In the genomic region with DNA sequence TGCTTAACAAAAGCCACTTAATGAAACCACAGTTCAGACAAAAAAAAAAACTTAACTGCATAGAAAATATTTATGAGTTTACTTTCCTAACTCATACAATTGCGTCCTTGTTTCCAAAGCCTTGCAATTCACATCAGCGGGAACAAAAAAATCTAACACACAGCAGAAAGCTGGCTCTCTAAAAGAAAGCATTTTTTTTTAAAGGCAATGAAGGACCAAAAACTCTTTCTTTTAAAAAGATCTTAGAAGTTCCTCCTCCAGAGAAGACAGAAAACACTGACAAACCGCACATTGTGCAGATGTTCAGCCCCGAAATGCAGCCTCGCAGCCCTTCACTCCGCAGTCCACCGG, we compare ENCODE assay signal across 1 cellular context.
TF ChIP-seq lines count a peak whose summit lies in the region.

No MANE protein-coding gene starts in this region.

TF ChIP-seq in SK-N-SH, 30 proteins besides CTCF, POLR2A, EP300 and RAD21 (continued from another document):
- TF ChIP-seq, protein P1, sequence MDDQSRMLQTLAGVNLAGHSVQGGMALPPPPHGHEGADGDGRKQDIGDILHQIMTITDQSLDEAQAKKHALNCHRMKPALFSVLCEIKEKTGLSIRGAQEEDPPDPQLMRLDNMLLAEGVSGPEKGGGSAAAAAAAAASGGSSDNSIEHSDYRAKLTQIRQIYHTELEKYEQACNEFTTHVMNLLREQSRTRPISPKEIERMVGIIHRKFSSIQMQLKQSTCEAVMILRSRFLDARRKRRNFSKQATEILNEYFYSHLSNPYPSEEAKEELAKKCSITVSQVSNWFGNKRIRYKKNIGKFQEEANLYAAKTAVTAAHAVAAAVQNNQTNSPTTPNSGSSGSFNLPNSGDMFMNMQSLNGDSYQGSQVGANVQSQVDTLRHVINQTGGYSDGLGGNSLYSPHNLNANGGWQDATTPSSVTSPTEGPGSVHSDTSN (IDR thresholded peaks at IDR 0.05), result no peak
- TF ChIP-seq, protein P2, sequence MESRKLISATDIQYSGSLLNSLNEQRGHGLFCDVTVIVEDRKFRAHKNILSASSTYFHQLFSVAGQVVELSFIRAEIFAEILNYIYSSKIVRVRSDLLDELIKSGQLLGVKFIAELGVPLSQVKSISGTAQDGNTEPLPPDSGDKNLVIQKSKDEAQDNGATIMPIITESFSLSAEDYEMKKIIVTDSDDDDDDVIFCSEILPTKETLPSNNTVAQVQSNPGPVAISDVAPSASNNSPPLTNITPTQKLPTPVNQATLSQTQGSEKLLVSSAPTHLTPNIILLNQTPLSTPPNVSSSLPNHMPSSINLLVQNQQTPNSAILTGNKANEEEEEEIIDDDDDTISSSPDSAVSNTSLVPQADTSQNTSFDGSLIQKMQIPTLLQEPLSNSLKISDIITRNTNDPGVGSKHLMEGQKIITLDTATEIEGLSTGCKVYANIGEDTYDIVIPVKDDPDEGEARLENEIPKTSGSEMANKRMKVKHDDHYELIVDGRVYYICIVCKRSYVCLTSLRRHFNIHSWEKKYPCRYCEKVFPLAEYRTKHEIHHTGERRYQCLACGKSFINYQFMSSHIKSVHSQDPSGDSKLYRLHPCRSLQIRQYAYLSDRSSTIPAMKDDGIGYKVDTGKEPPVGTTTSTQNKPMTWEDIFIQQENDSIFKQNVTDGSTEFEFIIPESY (IDR thresholded peaks at IDR 0.05; ENCODE audit: borderline replicate concordance, low read depth), result no peak
- TF ChIP-seq, protein P3, sequence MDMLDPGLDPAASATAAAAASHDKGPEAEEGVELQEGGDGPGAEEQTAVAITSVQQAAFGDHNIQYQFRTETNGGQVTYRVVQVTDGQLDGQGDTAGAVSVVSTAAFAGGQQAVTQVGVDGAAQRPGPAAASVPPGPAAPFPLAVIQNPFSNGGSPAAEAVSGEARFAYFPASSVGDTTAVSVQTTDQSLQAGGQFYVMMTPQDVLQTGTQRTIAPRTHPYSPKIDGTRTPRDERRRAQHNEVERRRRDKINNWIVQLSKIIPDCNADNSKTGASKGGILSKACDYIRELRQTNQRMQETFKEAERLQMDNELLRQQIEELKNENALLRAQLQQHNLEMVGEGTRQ (IDR thresholded peaks at IDR 0.05; ENCODE audit: borderline replicate concordance, low read depth, low read length), result no peak
- TF ChIP-seq JUND (IDR thresholded peaks at IDR 0.05) (no peak), TEAD4 (IDR thresholded peaks at IDR 0.05; ENCODE audit: borderline replicate concordance, insufficient read depth) (no peak), SMC3 (IDR thresholded peaks at IDR 0.05; ENCODE audit: low read depth, low read length) (no peak)
